In the genomic region with DNA sequence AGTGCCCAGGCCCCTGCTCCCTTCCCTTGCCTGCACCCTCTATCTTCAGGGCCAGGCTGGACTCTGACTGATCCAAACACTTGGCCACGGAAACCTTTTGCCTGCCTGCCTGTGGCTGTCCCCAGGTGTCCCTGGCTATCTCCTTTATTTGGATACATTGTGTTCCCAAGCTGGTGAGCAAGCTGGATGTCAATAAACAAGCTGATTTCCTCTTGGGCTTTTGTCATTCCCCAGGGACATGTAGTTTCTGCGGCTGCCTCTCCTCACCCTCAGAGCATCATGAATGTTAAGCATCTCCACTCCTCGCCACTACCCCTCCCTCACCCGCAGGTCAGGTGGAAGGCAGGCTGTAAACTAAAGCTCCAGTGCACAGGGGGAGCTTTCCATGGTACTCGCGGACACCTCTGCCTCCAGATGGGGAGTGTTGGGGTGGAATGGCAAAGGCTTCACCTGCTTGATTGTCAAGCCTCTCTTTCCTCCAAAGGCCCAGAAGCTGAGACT, we compare ENCODE assay signal across 13 cellular contexts. TPM values are rescaled to one million over a fixed set of nuclear protein-coding genes. Genes with fewer than 3 reads are reported as not detected.
A peak's percentile ranks its signal among the peaks of the same experiment; 100 is the strongest.
DNase-seq lines count a peak whose midpoint lies in the region; ATAC-seq and TF ChIP-seq lines count a peak whose summit lies in the region.
"Had no signal": no experiment of that assay in that cellular context is flagged by ENCODE, and none has a peak within 500 bp of the region (broad histone marks: within the 10 kb centered on the region; RNA-seq: fewer than 3 reads in every experiment).

No MANE protein-coding gene starts in this region.

- H3K27ac Mint-ChIP-seq in natural killer cell: no peak overlapping the region

- no peaks in the 10 kb centered on the region for H3K9me2 ChIP-seq in OCI-LY7 (ENCODE audit: insufficient read depth, low read length)
- no peaks in the 10 kb centered on the region for H3K9me2 ChIP-seq in Karpas-422 (replicated peaks; ENCODE audit: insufficient read depth, low read length)

- H2AFZ ChIP-seq in OCI-LY7 (ENCODE audit: low read length): no peak overlapping the region
- H2AFZ ChIP-seq in Karpas-422 (ENCODE audit: low read length): no peak overlapping the region

- WGBS in right lobe of liver (ENCODE audit: insufficient coverage, low coverage, low lambda C conversion rate, missing lambda C conversion rate): 10% methylated on average over 4 of the region's 6 CpGs

- H3K79me2 ChIP-seq in OCI-LY7 (ENCODE audit: insufficient read depth, low read depth, low read length): no peaks in the 10 kb centered on the region
- H3K79me2 ChIP-seq in Karpas-422 (ENCODE audit: low read length): no peaks in the 10 kb centered on the region

- peaks cover 0 to 55% (median 51%) of the 10 kb centered on the region in 10 experiments; a peak in 16 of 20 replicates for H3K4me1 ChIP-seq in BLaER1 treated with 17β-estradiol and CSF1 and Interleukin-3, amounts not matched to agents 10 nM and 100 nM
- H3K4me1 ChIP-seq in OCI-LY7 (ENCODE audit: insufficient read depth, low read length, poor library complexity, severe bottlenecking) (peaks cover 49% of the 10 kb centered on the region), right lobe of liver (no peaks in the 10 kb centered on the region), Karpas-422 (ENCODE audit: low read length) (peaks cover 18% of the 10 kb centered on the region)

- CTCF ChIA-PET in OCI-LY7 (lab: Charles Lee; ENCODE audit: unreplicated experiment): interaction anchor here (0.9 to 1.1 kb wide), 2 partner anchors 13 to 103 kb away, joined by 3 read pairs; no protein-coding TSS in a partner anchor

- H3K9ac ChIP-seq in BLaER1 treated with 17β-estradiol and CSF1 and Interleukin-3, amounts not matched to agents 10 nM and 100 nM: no peak overlapping the region
- no peak overlapping the region for H3K9ac ChIP-seq in Karpas-422 (ENCODE audit: low read length)

- no peak overlapping the region for H3K4me3 ChIP-seq in BLaER1 treated with 17β-estradiol and CSF1 and Interleukin-3, amounts not matched to agents 10 nM and 100 nM
- H3K4me3 ChIP-seq in OCI-LY7 (ENCODE audit: low read depth, low read length, poor library complexity, severe bottlenecking) (no peak overlapping the region), right lobe of liver (no peak overlapping the region), Karpas-422 (ENCODE audit: low read length) (no peak overlapping the region)

- DNase-seq in OCI-LY7 (ENCODE audit: low spot score) (peak; percentile 24), right lobe of liver (no peak), Karpas-422 (no peak), natural killer cell (no peak)
- DNase-seq: activated naive CD4-positive, alpha-beta T cell treated with Interleukin-2 at 50 U/mL for 16 hours; caudate nucleus; COR-L47; right cardiac atrium had no signal

- TF ChIP-seq POLR2A in right lobe of liver (IDR thresholded peaks at IDR 0.05): no peak

- peak overlapping the region in 9 of 11 experiments; percentile 34 to 73 (median 68); a peak in 18 of 22 replicates for H3K4me2 ChIP-seq in BLaER1 treated with 17β-estradiol and CSF1 and Interleukin-3, amounts not matched to agents 10 nM and 100 nM
- H3K4me2 ChIP-seq in OCI-LY7 (ENCODE audit: low read length): no peak overlapping the region
- H3K4me2 ChIP-seq in Karpas-422 (ENCODE audit: low read depth, low read length, poor library complexity, severe bottlenecking): no peak overlapping the region

- POLR2A ChIA-PET in OCI-LY7 (lab: Charles Lee): interaction anchor here (0.6 to 0.7 kb wide), 2 partner anchors 12 to 629 kb away, joined by 3 to 4 read pairs; no protein-coding TSS in a partner anchor

- no peaks in the 10 kb centered on the region for H3K9me3 Mint-ChIP-seq in natural killer cell

- BruUV-seq in OCI-LY7 (replicated peaks; lab: Mats Ljungman, UMichigan): no TSS peak

- no peaks in the 10 kb centered on the region for H3K36me3 ChIP-seq in BLaER1 treated with 17β-estradiol and CSF1 and Interleukin-3, amounts not matched to agents 10 nM and 100 nM
- H3K36me3 ChIP-seq in OCI-LY7 (ENCODE audit: insufficient read depth, low read length) (no peaks in the 10 kb centered on the region), right lobe of liver (no peaks in the 10 kb centered on the region), Karpas-422 (ENCODE audit: insufficient read depth, low read length) (no peaks in the 10 kb centered on the region)

- no peak overlapping the region for H3K4me3 Mint-ChIP-seq in natural killer cell

- no peak overlapping the region for H3K27ac ChIP-seq in BLaER1 treated with 17β-estradiol and CSF1 and Interleukin-3, amounts not matched to agents 10 nM and 100 nM
- H3K27ac ChIP-seq in OCI-LY7 (ENCODE audit: low read depth, low read length, poor library complexity, severe bottlenecking): no peak overlapping the region
- H3K27ac ChIP-seq in right lobe of liver: no peak overlapping the region
- no peak overlapping the region for H3K27ac ChIP-seq in Karpas-422 (ENCODE audit: low read length)

- H3K36me3 Mint-ChIP-seq in natural killer cell: no peaks in the 10 kb centered on the region

- H3K9me3 ChIP-seq in BLaER1 treated with 17β-estradiol and CSF1 and Interleukin-3, amounts not matched to agents 10 nM and 100 nM (replicated peaks in 1 of 11): no peaks in the 10 kb centered on the region
- H3K9me3 ChIP-seq in OCI-LY7 (ENCODE audit: low read length): no peaks in the 10 kb centered on the region
- no peaks in the 10 kb centered on the region for H3K9me3 ChIP-seq in right lobe of liver
- no peaks in the 10 kb centered on the region for H3K9me3 ChIP-seq in Karpas-422 (ENCODE audit: low read length)

- intact Hi-C loops in OCI-LY7 (cut with micrococcal nuclease; ENCODE audit: unreplicated experiment) (no loop called here), right lobe of liver (cut with DNase I) (no loop called here), natural killer cell (cut with micrococcal nuclease) (no loop called here)

- H3K27me3 Mint-ChIP-seq in natural killer cell (ENCODE audit: low read depth in 2 of 2): peaks cover 7 to 17% of the 10 kb centered on the region in 2 donors

- TF ChIP-seq CTCF in OCI-LY7 (conservative IDR thresholded peaks at IDR 0.05; ENCODE audit: low read length) (no peak), right lobe of liver (IDR thresholded peaks at IDR 0.05) (no peak), natural killer cell (IDR thresholded peaks at IDR 0.05) (no peak)

- H3K4me1 Mint-ChIP-seq in natural killer cell: peaks cover 0 to 5% of the 10 kb centered on the region in 2 donors

- H4K20me1 ChIP-seq in BLaER1 treated with 17β-estradiol and CSF1 and Interleukin-3, amounts not matched to agents 10 nM and 100 nM: no peaks in the 10 kb centered on the region; a peak in 1 of 22 replicates
- no peaks in the 10 kb centered on the region for H4K20me1 ChIP-seq in OCI-LY7 (ENCODE audit: insufficient read depth, low read length)
- H4K20me1 ChIP-seq in Karpas-422 (ENCODE audit: insufficient read depth, low read depth, low read length): no peaks in the 10 kb centered on the region

- ATAC-seq in GM19438 (IDR thresholded peaks at IDR 0.05; ENCODE audit: low read depth, unreplicated experiment) (peak; percentile 37), right lobe of liver (peak in 3 of 4 donors; percentile 22 to 62 (median 31)), HG02973 (IDR thresholded peaks at IDR 0.05; ENCODE audit: unreplicated experiment) (no peak), HG03571 (IDR thresholded peaks at IDR 0.05; ENCODE audit: unreplicated experiment) (no peak), natural killer cell (no peak)
- ATAC-seq: esophagus mucosa, right cardiac atrium had no signal

- no peaks in the 10 kb centered on the region for H3K27me3 ChIP-seq in BLaER1 treated with 17β-estradiol and CSF1 and Interleukin-3, amounts not matched to agents 10 nM and 100 nM
- H3K27me3 ChIP-seq in right lobe of liver (no peaks in the 10 kb centered on the region), Karpas-422 (ENCODE audit: low read length) (no peaks in the 10 kb centered on the region)

RNA-seq across cellular contexts. Expression of a gene that starts 6.9 kb away (rescaled TPM):
- not detected in 2 replicates for total RNA-seq in OCI-LY7 (2014; rRNA removed; shearing (Covaris generic))
- total RNA-seq in OCI-LY7 (2022) (not detected in 2 replicates), right lobe of liver (under 1 TPM in 3 of 6 experiments, not detected in 3; 0.37 to 0.60 (median 0.59) TPM), natural killer cell (not detected)
- total RNA-seq in Karpas-422 (2014; rRNA removed; shearing (Covaris generic); ENCODE audit: low replicate concordance): not detected in 2 replicates
- total RNA-seq: esophagus mucosa, right cardiac atrium had no signal

RNA-seq across cellular contexts. Expression of a gene that starts 59.0 kb away (rescaled TPM):
- total RNA-seq in OCI-LY7 (2014; rRNA removed; shearing (Covaris generic)): not detected in 2 replicates
- total RNA-seq in OCI-LY7 (2022): not detected in 2 replicates
- 10 to 100 TPM; 11.3 to 20.8 (median 14.8) TPM for total RNA-seq in right lobe of liver
- total RNA-seq in Karpas-422 (2014; rRNA removed; shearing (Covaris generic); ENCODE audit: low replicate concordance): 0.22 and 0.82 TPM in 2 replicates
- total RNA-seq in natural killer cell: 1 to 10 TPM in 1 of 3 donors, under 1 TPM in 1, not detected in 1; 0.50 to 1.4 TPM

Comparison
In these comparisons a context has a peak if more than half of its experiments do, and no peak if none do; other contexts are left out.
1. H3K4me2 ChIP-seq: peak in BLaER1 treated with 17β-estradiol and CSF1 and Interleukin-3, amounts not matched to agents 10 nM and 100 nM (9 of 11); none in OCI-LY7 (single experiment) and Karpas-422 (single experiment).
2. ATAC-seq: peak in GM19438 (single experiment) and right lobe of liver (3 of 4); none in HG02973 (single experiment), HG03571 (single experiment) and natural killer cell (0 of 3).